9 cellular contexts compared by ENCODE assay signal in the genomic region with DNA sequence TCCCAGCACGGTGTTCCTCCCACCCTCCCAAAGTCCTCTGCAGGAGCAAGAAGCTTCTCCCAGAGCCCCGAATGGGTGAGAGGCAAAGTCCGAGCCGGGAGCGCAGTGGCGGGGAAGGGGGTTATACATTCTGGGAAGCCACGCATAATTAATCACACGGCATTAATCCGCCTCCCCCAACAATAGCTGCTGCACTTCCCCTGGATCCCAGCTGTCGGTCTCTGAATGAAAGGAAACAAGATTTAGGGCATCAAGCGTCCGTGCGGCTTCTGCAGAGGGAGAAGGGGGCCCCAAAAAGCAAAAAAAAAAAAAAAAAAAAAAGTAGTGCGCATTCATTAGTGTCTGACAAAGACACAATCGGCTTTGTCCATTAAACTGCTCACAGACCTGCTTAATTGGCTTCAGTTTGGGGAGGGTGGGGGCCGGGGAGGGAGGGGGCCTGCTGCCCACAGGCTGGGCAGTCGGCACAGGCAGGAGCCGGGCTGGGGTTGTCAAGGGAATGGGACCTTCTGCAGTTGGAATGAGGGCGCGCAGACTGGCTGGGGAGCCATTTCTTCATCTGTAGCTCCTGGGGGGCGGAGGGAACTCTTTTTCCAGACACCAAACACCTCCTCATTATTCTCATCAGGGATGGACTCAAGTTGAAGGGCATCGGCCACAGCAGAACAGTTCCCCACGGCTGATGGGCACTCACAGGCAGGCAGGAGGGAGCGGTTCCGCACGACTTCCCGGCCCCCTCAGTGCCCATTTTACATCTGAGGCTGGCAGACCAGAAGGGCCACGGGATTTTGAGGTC. TPM values are rescaled to one million over a fixed set of nuclear protein-coding genes. Genes with fewer than 3 reads are reported as not detected.
DNase-seq lines count a peak whose midpoint lies in the region; ATAC-seq and TF ChIP-seq lines count a peak whose summit lies in the region.
"Had no signal": no experiment of that assay in that cellular context is flagged by ENCODE, and none has a peak within 500 bp of the region (broad histone marks: within the 10 kb centered on the region; RNA-seq: fewer than 3 reads in every experiment).

No MANE protein-coding gene starts in this region.

- H3K36me3 ChIP-seq in GM23338 (ENCODE audit: insufficient read depth), result no peaks in the 10 kb centered on the region

- no peak for ATAC-seq in GM23338
- no peak for ATAC-seq in esophagus mucosa
- no peak for ATAC-seq in HG02642 (IDR thresholded peaks at IDR 0.05; ENCODE audit: poor library complexity, unreplicated experiment)
- ATAC-seq: body of pancreas, HepG2 had no signal

- POLR2A ChIA-PET in activated CD4-positive, alpha-beta memory T cell treated with anti-CD3 and anti-CD28 coated beads for 36 hours (lab: Charles Lee), result interaction anchor here (0.7 to 1.7 kb wide), 2 partner anchors 9 to 339 kb away, joined by 3 to 4 read pairs; no protein-coding TSS in a partner anchor

- H3K4me3 ChIP-seq in GM23338, result no peak overlapping the region
- H3K4me3 ChIP-seq: body of pancreas had no signal

- H3K9me2 ChIP-seq in GM23338 (ENCODE audit: insufficient read depth), result no peaks in the 10 kb centered on the region

- H3K36me3 Mint-ChIP-seq in GM23338 (ENCODE audit: low read depth), result peaks cover 25% of the 10 kb centered on the region
- peaks cover 24% of the 10 kb centered on the region for H3K36me3 Mint-ChIP-seq in activated CD4-positive, alpha-beta memory T cell treated with anti-CD3 and anti-CD28 coated beads for 36 hours

- no peak overlapping the region for H3K27ac Mint-ChIP-seq in GM23338
- peak overlapping the region; percentile 13 for H3K27ac Mint-ChIP-seq in activated CD4-positive, alpha-beta memory T cell treated with anti-CD3 and anti-CD28 coated beads for 36 hours

- peaks cover 46% of the 10 kb centered on the region for H3K4me1 Mint-ChIP-seq in GM23338
- peaks cover 72% of the 10 kb centered on the region for H3K4me1 Mint-ChIP-seq in activated CD4-positive, alpha-beta memory T cell treated with anti-CD3 and anti-CD28 coated beads for 36 hours (ENCODE audit: low read depth)

- no peak overlapping the region for H3K27ac ChIP-seq in GM23338 (ENCODE audit: low read depth)

- CTCF ChIA-PET in activated CD4-positive, alpha-beta memory T cell treated with anti-CD3 and anti-CD28 coated beads for 36 hours (lab: Charles Lee), result no interaction called here

- H2AFZ ChIP-seq in GM23338, result no peak overlapping the region

- DNase-seq in GM23338 (ENCODE audit: low spot score), result no peak
- no peak for DNase-seq in activated CD4-positive, alpha-beta memory T cell treated with anti-CD3 and anti-CD28 coated beads for 36 hours
- peak; percentile 78 for DNase-seq in globus pallidus (ENCODE audit: low spot score)
- peak; percentile 90 for DNase-seq in retina
- DNase-seq in HuH-7 (ENCODE audit: low spot score), result no peak
- DNase-seq: body of pancreas had no signal

- peaks cover 25% of the 10 kb centered on the region for H4K20me1 ChIP-seq in GM23338 (replicated peaks; ENCODE audit: insufficient read depth)

- peaks cover 70% of the 10 kb centered on the region for H3K79me2 ChIP-seq in GM23338 (replicated peaks; ENCODE audit: insufficient read depth)

- peak overlapping the region; percentile 4; the same call in 1 of the 3 replicates for H3K4me3 Mint-ChIP-seq in GM23338
- H3K4me3 Mint-ChIP-seq in activated CD4-positive, alpha-beta memory T cell treated with anti-CD3 and anti-CD28 coated beads for 36 hours, result no peak overlapping the region

- no peak overlapping the region for H3K4me2 ChIP-seq in GM23338

- no peaks in the 10 kb centered on the region for H3K9me3 Mint-ChIP-seq in GM23338
- H3K9me3 Mint-ChIP-seq in activated CD4-positive, alpha-beta memory T cell treated with anti-CD3 and anti-CD28 coated beads for 36 hours, result no peaks in the 10 kb centered on the region

- peaks cover 7% of the 10 kb centered on the region for H3K27me3 Mint-ChIP-seq in GM23338 (ENCODE audit: insufficient read depth, low read depth, poor library complexity)
- H3K27me3 Mint-ChIP-seq in activated CD4-positive, alpha-beta memory T cell treated with anti-CD3 and anti-CD28 coated beads for 36 hours, result no peaks in the 10 kb centered on the region

- H3K4me1 ChIP-seq in GM23338 (ENCODE audit: insufficient read depth), result peaks cover 3% of the 10 kb centered on the region; the same call in 1 of the 2 replicates

- intact Hi-C loops in activated CD4-positive, alpha-beta memory T cell treated with anti-CD3 and anti-CD28 coated beads for 36 hours (cut with micrococcal nuclease), result loop anchor here (10.0 kb wide), 2 partner anchors 298 to 428 kb away; a partner anchor contains a TSS

- no peaks in the 10 kb centered on the region for H3K27me3 ChIP-seq in GM23338 (ENCODE audit: insufficient read depth)
- H3K27me3 ChIP-seq: body of pancreas had no signal

- no peak for TF ChIP-seq CTCF in GM23338 (conservative IDR thresholded peaks at IDR 0.05; ENCODE audit: low read depth in 2 of 2)

- no peaks in the 10 kb centered on the region; the same call in 1 of the 2 replicates for H3F3A ChIP-seq in GM23338 (replicated peaks; ENCODE audit: low read depth)

TF ChIP-seq in GM23338, 12 proteins besides CTCF, POLR2A, EP300 and RAD21:
- TF ChIP-seq, protein P1, sequence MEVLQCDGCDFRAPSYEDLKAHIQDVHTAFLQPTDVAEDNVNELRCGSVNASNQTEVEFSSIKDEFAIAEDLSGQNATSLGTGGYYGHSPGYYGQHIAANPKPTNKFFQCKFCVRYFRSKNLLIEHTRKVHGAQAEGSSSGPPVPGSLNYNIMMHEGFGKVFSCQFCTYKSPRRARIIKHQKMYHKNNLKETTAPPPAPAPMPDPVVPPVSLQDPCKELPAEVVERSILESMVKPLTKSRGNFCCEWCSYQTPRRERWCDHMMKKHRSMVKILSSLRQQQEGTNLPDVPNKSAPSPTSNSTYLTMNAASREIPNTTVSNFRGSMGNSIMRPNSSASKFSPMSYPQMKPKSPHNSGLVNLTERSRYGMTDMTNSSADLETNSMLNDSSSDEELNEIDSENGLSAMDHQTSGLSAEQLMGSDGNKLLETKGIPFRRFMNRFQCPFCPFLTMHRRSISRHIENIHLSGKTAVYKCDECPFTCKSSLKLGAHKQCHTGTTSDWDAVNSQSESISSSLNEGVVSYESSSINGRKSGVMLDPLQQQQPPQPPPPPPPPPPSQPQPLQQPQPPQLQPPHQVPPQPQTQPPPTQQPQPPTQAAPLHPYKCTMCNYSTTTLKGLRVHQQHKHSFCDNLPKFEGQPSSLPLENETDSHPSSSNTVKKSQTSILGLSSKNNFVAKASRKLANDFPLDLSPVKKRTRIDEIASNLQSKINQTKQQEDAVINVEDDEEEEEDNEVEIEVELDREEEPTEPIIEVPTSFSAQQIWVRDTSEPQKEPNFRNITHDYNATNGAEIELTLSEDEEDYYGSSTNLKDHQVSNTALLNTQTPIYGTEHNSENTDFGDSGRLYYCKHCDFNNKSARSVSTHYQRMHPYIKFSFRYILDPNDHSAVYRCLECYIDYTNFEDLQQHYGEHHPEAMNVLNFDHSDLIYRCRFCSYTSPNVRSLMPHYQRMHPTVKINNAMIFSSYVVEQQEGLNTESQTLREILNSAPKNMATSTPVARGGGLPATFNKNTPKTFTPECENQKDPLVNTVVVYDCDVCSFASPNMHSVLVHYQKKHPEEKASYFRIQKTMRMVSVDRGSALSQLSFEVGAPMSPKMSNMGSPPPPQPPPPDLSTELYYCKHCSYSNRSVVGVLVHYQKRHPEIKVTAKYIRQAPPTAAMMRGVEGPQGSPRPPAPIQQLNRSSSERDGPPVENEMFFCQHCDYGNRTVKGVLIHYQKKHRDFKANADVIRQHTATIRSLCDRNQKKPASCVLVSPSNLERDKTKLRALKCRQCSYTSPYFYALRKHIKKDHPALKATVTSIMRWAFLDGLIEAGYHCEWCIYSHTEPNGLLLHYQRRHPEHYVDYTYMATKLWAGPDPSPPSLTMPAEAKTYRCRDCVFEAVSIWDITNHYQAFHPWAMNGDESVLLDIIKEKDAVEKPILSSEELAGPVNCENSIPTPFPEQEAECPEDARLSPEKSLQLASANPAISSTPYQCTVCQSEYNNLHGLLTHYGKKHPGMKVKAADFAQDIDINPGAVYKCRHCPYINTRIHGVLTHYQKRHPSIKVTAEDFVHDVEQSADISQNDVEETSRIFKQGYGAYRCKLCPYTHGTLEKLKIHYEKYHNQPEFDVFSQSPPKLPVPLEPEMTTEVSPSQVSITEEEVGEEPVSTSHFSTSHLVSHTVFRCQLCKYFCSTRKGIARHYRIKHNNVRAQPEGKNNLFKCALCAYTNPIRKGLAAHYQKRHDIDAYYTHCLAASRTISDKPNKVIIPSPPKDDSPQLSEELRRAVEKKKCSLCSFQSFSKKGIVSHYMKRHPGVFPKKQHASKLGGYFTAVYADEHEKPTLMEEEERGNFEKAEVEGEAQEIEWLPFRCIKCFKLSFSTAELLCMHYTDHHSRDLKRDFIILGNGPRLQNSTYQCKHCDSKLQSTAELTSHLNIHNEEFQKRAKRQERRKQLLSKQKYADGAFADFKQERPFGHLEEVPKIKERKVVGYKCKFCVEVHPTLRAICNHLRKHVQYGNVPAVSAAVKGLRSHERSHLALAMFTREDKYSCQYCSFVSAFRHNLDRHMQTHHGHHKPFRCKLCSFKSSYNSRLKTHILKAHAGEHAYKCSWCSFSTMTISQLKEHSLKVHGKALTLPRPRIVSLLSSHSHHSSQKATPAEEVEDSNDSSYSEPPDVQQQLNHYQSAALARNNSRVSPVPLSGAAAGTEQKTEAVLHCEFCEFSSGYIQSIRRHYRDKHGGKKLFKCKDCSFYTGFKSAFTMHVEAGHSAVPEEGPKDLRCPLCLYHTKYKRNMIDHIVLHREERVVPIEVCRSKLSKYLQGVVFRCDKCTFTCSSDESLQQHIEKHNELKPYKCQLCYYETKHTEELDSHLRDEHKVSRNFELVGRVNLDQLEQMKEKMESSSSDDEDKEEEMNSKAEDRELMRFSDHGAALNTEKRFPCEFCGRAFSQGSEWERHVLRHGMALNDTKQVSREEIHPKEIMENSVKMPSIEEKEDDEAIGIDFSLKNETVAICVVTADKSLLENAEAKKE (CRISPR knock-in tag; IDR thresholded peaks at IDR 0.05), result no peak
- TF ChIP-seq JUNB (IDR thresholded peaks at IDR 0.05; ENCODE audit: unreplicated experiment), result no peak

RNA-seq across cellular contexts. Expression of a gene that starts 3.4 kb away (rescaled TPM):
- total RNA-seq in GM23338 (2014; rRNA removed; shearing (Covaris generic)), result 78.7 and 97.2 TPM in 2 replicates
- polyA plus RNA-seq in GM23338 (2016; fragmentation: Nextera tagmentation; extraction: Ambion mirVana), result 9.9 and 10.3 TPM in 2 replicates
- total RNA-seq in activated CD4-positive, alpha-beta memory T cell treated with anti-CD3 and anti-CD28 coated beads for 36 hours, result 10 to 100 TPM; 67.0 to 68.3 TPM
- total RNA-seq in esophagus mucosa, result 30.6 TPM

RNA-seq across cellular contexts. Expression of a gene that starts 59.6 kb away (rescaled TPM):
- total RNA-seq in GM23338 (2014; rRNA removed; shearing (Covaris generic)), result 54.3 and 59.2 TPM in 2 replicates
- polyA plus RNA-seq in GM23338 (2016; fragmentation: Nextera tagmentation; extraction: Ambion mirVana), result 34.0 and 35.7 TPM in 2 replicates
- 10 to 100 TPM; 54.1 to 57.0 TPM for total RNA-seq in activated CD4-positive, alpha-beta memory T cell treated with anti-CD3 and anti-CD28 coated beads for 36 hours
- 32.0 TPM for total RNA-seq in esophagus mucosa

Comparison
In these comparisons a context has a peak if more than half of its experiments do, and no peak if none do; other contexts are left out.
1. DNase-seq: peak in globus pallidus (single experiment) and retina (single experiment); none in GM23338 (single experiment), activated CD4-positive, alpha-beta memory T cell treated with anti-CD3 and anti-CD28 coated beads for 36 hours (single experiment) and HuH-7 (single experiment).